Comparison of ENCODE assay signal across 8 cellular contexts in genomic region chr12:93502802-93503623, GRCh38. TPM values are rescaled to one million over a fixed set of nuclear protein-coding genes. Genes with fewer than 3 reads are reported as not detected.
DNase-seq lines count a peak whose midpoint lies in the region; ATAC-seq and TF ChIP-seq lines count a peak whose summit lies in the region.

No MANE protein-coding gene starts in this region.

- H3K36me3 ChIP-seq in CD4-positive, alpha-beta memory T cell (ENCODE audit: insufficient read depth, low read length) = no peaks in the 10 kb centered on the region
- peaks cover 32 to 35% of the 10 kb centered on the region in 2 experiments for H3K36me3 ChIP-seq in SK-N-SH (replicated peaks in 1 of 2; ENCODE audit: control insufficient read depth in 1 of 2, insufficient read depth in 2 of 2, low read length in 1 of 2)

- 73% methylated on average over 11 of the region's 11 CpGs for WGBS in SK-N-SH (ENCODE audit: low lambda C conversion rate)

- no peak overlapping the region for H3K27ac ChIP-seq in CD4-positive, alpha-beta memory T cell (ENCODE audit: low read depth, low read length)
- H3K27ac ChIP-seq in SK-N-SH (ENCODE audit: low read depth in 2 of 2, low read length in 1 of 2) = no peak overlapping the region

- no peak overlapping the region for H3K4me3 Mint-ChIP-seq in CD4-positive, alpha-beta memory T cell
- no peak overlapping the region for H3K4me3 Mint-ChIP-seq in activated naive CD8-positive, alpha-beta T cell treated with anti-CD3 and anti-CD28 coated beads, Interleukin-2, amount 10 ng/mL, durations not matched to agents 7 days and 5 days

- H3K9me3 Mint-ChIP-seq in CD4-positive, alpha-beta memory T cell = no peaks in the 10 kb centered on the region
- H3K9me3 Mint-ChIP-seq in activated naive CD8-positive, alpha-beta T cell treated with anti-CD3 and anti-CD28 coated beads, Interleukin-2, amount 10 ng/mL, durations not matched to agents 7 days and 5 days = no peaks in the 10 kb centered on the region

- H3K4me2 ChIP-seq in SK-N-SH = no peak overlapping the region

- POLR2A ChIA-PET in CD4-positive, alpha-beta memory T cell (lab: Charles Lee; ENCODE audit: partially characterized antibody) = interaction anchor here (0.6 to 4.2 kb wide), 2 partner anchors 180 to 599 kb away, joined by 5 to 36 read pairs; no protein-coding TSS in a partner anchor
- POLR2A ChIA-PET in SK-N-SH (lab: Yijun Ruan, JAX) = interaction anchor here (1.1 kb wide), 1 partner anchor 598 kb away, joined by 3 read pairs; no protein-coding TSS in a partner anchor
- POLR2A ChIA-PET in activated naive CD8-positive, alpha-beta T cell treated with anti-CD3 and anti-CD28 coated beads, Interleukin-2, amount 10 ng/mL, durations not matched to agents 7 days and 5 days (lab: Charles Lee) = interaction anchor here (0.8 to 1.6 kb wide), 4 partner anchors 21 to 599 kb away, joined by 3 to 10 read pairs (median 5); no protein-coding TSS in a partner anchor

- peak; percentile 96 for TF ChIP-seq CTCF in SK-N-SH (IDR thresholded peaks at IDR 0.05)

- TF ChIP-seq EP300 in SK-N-SH (IDR thresholded peaks at IDR 0.05; ENCODE audit: borderline replicate concordance in 1 of 2, low read depth in 1 of 2, low read length in 1 of 2) = no peak

- no peak overlapping the region for H3K4me3 ChIP-seq in CD4-positive, alpha-beta memory T cell (ENCODE audit: low read length in 2 of 2)
- H3K4me3 ChIP-seq in SK-N-SH (ENCODE audit: low read depth in 2 of 2, low read length in 1 of 2) = no peak overlapping the region

- peak overlapping the region in 2 of 7 donors; percentile 5 to 66 for H3K27ac Mint-ChIP-seq in CD4-positive, alpha-beta memory T cell
- H3K27ac Mint-ChIP-seq in activated naive CD8-positive, alpha-beta T cell treated with anti-CD3 and anti-CD28 coated beads, Interleukin-2, amount 10 ng/mL, durations not matched to agents 7 days and 5 days = no peak overlapping the region

- no peak overlapping the region for H3K9ac ChIP-seq in SK-N-SH

- H3K27me3 ChIP-seq in CD4-positive, alpha-beta memory T cell (ENCODE audit: insufficient read depth, low read length) = no peaks in the 10 kb centered on the region
- H3K27me3 ChIP-seq in SK-N-SH (ENCODE audit: insufficient read depth) = no peaks in the 10 kb centered on the region

- H3K27me3 Mint-ChIP-seq in CD4-positive, alpha-beta memory T cell = no peaks in the 10 kb centered on the region
- H3K27me3 Mint-ChIP-seq in activated naive CD8-positive, alpha-beta T cell treated with anti-CD3 and anti-CD28 coated beads, Interleukin-2, amount 10 ng/mL, durations not matched to agents 7 days and 5 days = no peaks in the 10 kb centered on the region

- H3K36me3 Mint-ChIP-seq in CD4-positive, alpha-beta memory T cell = peaks cover 6 to 16% of the 10 kb centered on the region in 2 donors
- H3K36me3 Mint-ChIP-seq in activated naive CD8-positive, alpha-beta T cell treated with anti-CD3 and anti-CD28 coated beads, Interleukin-2, amount 10 ng/mL, durations not matched to agents 7 days and 5 days = peaks cover 18% of the 10 kb centered on the region

- ATAC-seq in activated naive CD8-positive, alpha-beta T cell treated with anti-CD3 and anti-CD28 coated beads, Interleukin-2, amount 10 ng/mL, durations not matched to agents 7 days and 5 days (ENCODE audit: low read depth) = no peak
- ATAC-seq in HG03442 (IDR thresholded peaks at IDR 0.05; ENCODE audit: unreplicated experiment) = no peak

- peaks cover 29% of the 10 kb centered on the region for H3F3A ChIP-seq in SK-N-SH (replicated peaks; ENCODE audit: insufficient read depth)

- DNase-seq in CD4-positive, alpha-beta memory T cell = peak; percentile 53 to 65 (median 60)
- peak; percentile 14 for DNase-seq in HPDE6-E6E7 (ENCODE audit: extremely low spot score)
- DNase-seq in SK-N-SH = peak; percentile 26
- DNase-seq in activated naive CD8-positive, alpha-beta T cell treated with anti-CD3 and anti-CD28 coated beads, Interleukin-2, amount 10 ng/mL, durations not matched to agents 7 days and 5 days = peak; percentile 38
- peak; percentile 29 for DNase-seq in iPS-NIHi11 (ENCODE audit: low spot score)
- DNase-seq in stimulated activated CD4-positive, alpha-beta T cell treated with anti-CD3 and anti-CD28 coated beads, Interleukin-2, amount 100 ng/mL, for 4 hours (ENCODE audit: low read depth) = peak; percentile 52
- no peak for DNase-seq in hepatic stellate cell (ENCODE audit: low spot score)

- TF ChIP-seq RAD21 in SK-N-SH (IDR thresholded peaks at IDR 0.05; ENCODE audit: low read length) = peak; percentile 82

- peaks cover 0 to 6% (median 3%) of the 10 kb centered on the region in 4 donors for H3K4me1 Mint-ChIP-seq in CD4-positive, alpha-beta memory T cell
- peaks cover 26% of the 10 kb centered on the region for H3K4me1 Mint-ChIP-seq in activated naive CD8-positive, alpha-beta T cell treated with anti-CD3 and anti-CD28 coated beads, Interleukin-2, amount 10 ng/mL, durations not matched to agents 7 days and 5 days

- H3K4me1 ChIP-seq in CD4-positive, alpha-beta memory T cell (ENCODE audit: insufficient read depth, low read length) = no peaks in the 10 kb centered on the region
- peaks cover 0 to 2% of the 10 kb centered on the region in 2 experiments; a peak in 1 of 4 replicates for H3K4me1 ChIP-seq in SK-N-SH (ENCODE audit: control insufficient read depth in 1 of 2, insufficient read depth in 2 of 2, low read depth in 1 of 2, low read length in 1 of 2)

- H3K9me2 ChIP-seq in SK-N-SH = no peaks in the 10 kb centered on the region

- H3K9me3 ChIP-seq in CD4-positive, alpha-beta memory T cell (ENCODE audit: control insufficient read depth in 1 of 2, low read length in 2 of 2) = no peaks in the 10 kb centered on the region
- H3K9me3 ChIP-seq in SK-N-SH = no peaks in the 10 kb centered on the region

- intact Hi-C loops in CD4-positive, alpha-beta memory T cell (cut with micrococcal nuclease) = loop anchor here (1.0 to 5.0 kb wide), 8 partner anchors 66 to 1030 kb away; no protein-coding TSS in a partner anchor

- H3K79me2 ChIP-seq in SK-N-SH (ENCODE audit: insufficient read depth) = no peaks in the 10 kb centered on the region

- CTCF ChIA-PET in CD4-positive, alpha-beta memory T cell (lab: Charles Lee; ENCODE audit: partially characterized antibody) = interaction anchor here (0.6 to 13.2 kb wide), 47 partner anchors 8 to 956 kb away, joined by 3 to 480 read pairs (median 5); partner anchors contain the start of gene CRADD
- CTCF ChIA-PET in SK-N-SH (lab: Yijun Ruan, JAX) = interaction anchor here (0.5 to 5.0 kb wide), 66 partner anchors 8 to 1524 kb away, joined by 3 to 182 read pairs (median 4); partner anchors contain the start of genes MRPL42 and SOCS2

- H2AFZ ChIP-seq in SK-N-SH (ENCODE audit: low read depth) = no peak overlapping the region

- H4K20me1 ChIP-seq in SK-N-SH (ENCODE audit: insufficient read depth) = no peaks in the 10 kb centered on the region

TF ChIP-seq in SK-N-SH, 30 proteins besides CTCF, POLR2A, EP300 and RAD21:
- TF ChIP-seq RXRA (IDR thresholded peaks at IDR 0.05; ENCODE audit: borderline replicate concordance, low read depth) (no peak), JUND (IDR thresholded peaks at IDR 0.05) (no peak), NRF1 (IDR thresholded peaks at IDR 0.05; ENCODE audit: low read depth, low read length) (no peak), YY1 (IDR thresholded peaks at IDR 0.05; ENCODE audit: low read depth) (no peak), SMC3 (IDR thresholded peaks at IDR 0.05; ENCODE audit: low read depth, low read length) (peak; percentile 73), RCOR1 (IDR thresholded peaks at IDR 0.05; ENCODE audit: low read length) (no peak)

RNA-seq across cellular contexts. Expression of gene MRPL42, which starts 35.7 kb away (rescaled TPM):
- total RNA-seq in CD4-positive, alpha-beta memory T cell = 10 to 100 TPM; 40.1 to 43.2 TPM
- 10 to 100 TPM; 75.7 to 92.8 TPM for polyA plus RNA-seq in CD4-positive, alpha-beta memory T cell
- polyA plus RNA-seq in SK-N-SH (2012; rRNA removed) = 39.5 and 54.8 TPM in 2 replicates
- 74.9 and 101 TPM in 2 replicates for polyA plus RNA-seq in SK-N-SH (2012; cell fraction: cytosol; rRNA removed)
- polyA plus RNA-seq in SK-N-SH (2012; cell fraction: nucleus; rRNA removed) = 10.8 and 23.7 TPM in 2 replicates
- 10 to 100 TPM; 47.4 to 50.2 TPM for total RNA-seq in activated naive CD8-positive, alpha-beta T cell treated with anti-CD3 and anti-CD28 coated beads, Interleukin-2, amount 10 ng/mL, durations not matched to agents 7 days and 5 days
